8 cellular contexts compared by ENCODE assay signal in genomic region chr1:32892368-32893197, GRCh38. TPM values are rescaled to one million over a fixed set of nuclear protein-coding genes. Genes with fewer than 3 reads are reported as not detected.
DNase-seq lines count a peak whose midpoint lies in the region; ATAC-seq, FAIRE-seq and TF ChIP-seq lines count a peak whose summit lies in the region.

No MANE protein-coding gene starts in this region.

- H2BK5ac ChIP-seq in neuronal stem cell (ENCODE audit: low read length): peak overlapping the region; percentile 84

- H3K27ac Mint-ChIP-seq in activated T-cell treated with anti-CD3 and anti-CD28 coated beads, Interleukin-2, amount 50 U/mL, for 72 hours: no peak overlapping the region

- TF ChIP-seq POLR2A in gastroesophageal sphincter (IDR thresholded peaks at IDR 0.05): no peak

- H3K27ac ChIP-seq in MM.1S (ENCODE audit: low read length): no peak overlapping the region
- H3K27ac ChIP-seq in gastroesophageal sphincter: no peak overlapping the region
- peak overlapping the region; percentile 82 for H3K27ac ChIP-seq in neuronal stem cell (replicated peaks; ENCODE audit: low read length)

- H3K4me1 ChIP-seq in MM.1S (ENCODE audit: low read length) (no peaks in the 10 kb centered on the region), gastroesophageal sphincter (peaks cover 0 to 18% (median 7%) of the 10 kb centered on the region in 3 donors), neuronal stem cell (ENCODE audit: control insufficient read depth in 2 of 2, insufficient read depth in 1 of 2, low read depth in 1 of 2, low read length in 2 of 2) (peaks cover 11 to 12% of the 10 kb centered on the region in 2 donors)

- no peaks in the 10 kb centered on the region for H3K79me2 ChIP-seq in MM.1S (ENCODE audit: low read length)

- no peak overlapping the region for H4K91ac ChIP-seq in neuronal stem cell (ENCODE audit: low read depth, low read length, poor library complexity)

- peak; percentile 79 for DNase-seq in D721Med (ENCODE audit: insufficient read length, low spot score)
- no peak for DNase-seq in MM.1S
- DNase-seq in activated T-cell treated with anti-CD3 and anti-CD28 coated beads, Interleukin-2, amount 50 U/mL, for 72 hours: peak; percentile 66
- DNase-seq in neuronal stem cell (ENCODE audit: low spot score): no peak
- no peak for DNase-seq in GOT3 (lab: John Stamatoyannopoulos, UW)

- peak overlapping the region; percentile 87 for H2BK120ac ChIP-seq in neuronal stem cell (ENCODE audit: low read depth, low read length)

- no peak overlapping the region for H4K8ac ChIP-seq in neuronal stem cell (ENCODE audit: low read depth, low read length)

- peak overlapping the region; percentile 93 for H2AK5ac ChIP-seq in neuronal stem cell (ENCODE audit: low read depth, low read length)

- no peak overlapping the region for H3K4me3 ChIP-seq in MM.1S (ENCODE audit: low read length)
- H3K4me3 ChIP-seq in gastroesophageal sphincter: peak overlapping the region; percentile 6 to 52
- peak overlapping the region; percentile 53 to 81 for H3K4me3 ChIP-seq in neuronal stem cell (ENCODE audit: low read length in 2 of 2)

- no peak overlapping the region for H3K9ac ChIP-seq in MM.1S (ENCODE audit: low read length)
- peak overlapping the region; percentile 81 for H3K9ac ChIP-seq in neuronal stem cell (ENCODE audit: low read depth, low read length, poor library complexity)

- no peak overlapping the region for H3K14ac ChIP-seq in neuronal stem cell (ENCODE audit: low read length)

- H3K9me3 Mint-ChIP-seq in activated T-cell treated with anti-CD3 and anti-CD28 coated beads, Interleukin-2, amount 50 U/mL, for 72 hours: no peaks in the 10 kb centered on the region

- no peak for FAIRE-seq in D721Med (lab: Jason Lieb, UNC)

- H3K9me3 ChIP-seq in MM.1S (replicated peaks; ENCODE audit: insufficient read depth, low read length): no peaks in the 10 kb centered on the region
- H3K9me3 ChIP-seq in gastroesophageal sphincter: no peaks in the 10 kb centered on the region
- H3K9me3 ChIP-seq in neuronal stem cell (replicated peaks in 1 of 2; ENCODE audit: control insufficient read depth in 2 of 2, insufficient read depth in 1 of 2, low read depth in 1 of 2, low read length in 2 of 2): peaks cover 0 to 3% of the 10 kb centered on the region in 2 donors

- peak; percentile 0 for TF ChIP-seq CTCF in D721Med (IDR thresholded peaks at IDR 0.05; ENCODE audit: insufficient read depth, missing control alignments)
- TF ChIP-seq CTCF in MM.1S (IDR thresholded peaks at IDR 0.05; ENCODE audit: low read length): peak; percentile 33
- TF ChIP-seq CTCF in gastroesophageal sphincter (IDR thresholded peaks at IDR 0.05): peak in 2 of 4 experiments; percentile 43 to 55

- H3K4ac ChIP-seq in neuronal stem cell (ENCODE audit: low read length): no peak overlapping the region

- no peaks in the 10 kb centered on the region for H3K36me3 Mint-ChIP-seq in activated T-cell treated with anti-CD3 and anti-CD28 coated beads, Interleukin-2, amount 50 U/mL, for 72 hours (ENCODE audit: insufficient read depth in 2 of 2)

- no peaks in the 10 kb centered on the region for H4K20me1 ChIP-seq in MM.1S (ENCODE audit: insufficient read depth, low read length)

- peak overlapping the region; percentile 67 for H3K23ac ChIP-seq in neuronal stem cell (ENCODE audit: low read depth, low read length, poor library complexity)

- H3K79me1 ChIP-seq in neuronal stem cell (ENCODE audit: low read depth, low read length): peaks cover 8% of the 10 kb centered on the region

- H3K27me3 ChIP-seq in MM.1S (replicated peaks; ENCODE audit: insufficient read depth, low read length): peaks cover 57% of the 10 kb centered on the region
- H3K27me3 ChIP-seq in gastroesophageal sphincter: peaks cover 66% of the 10 kb centered on the region
- peaks cover 0 to 59% (median 7%) of the 10 kb centered on the region in 3 experiments for H3K27me3 ChIP-seq in neuronal stem cell (ENCODE audit: control insufficient read depth in 3 of 3, insufficient read depth in 3 of 3, low read depth in 1 of 3, low read length in 3 of 3)

- no peak for TF ChIP-seq EP300 in gastroesophageal sphincter (IDR thresholded peaks at IDR 0.05)

- no peak overlapping the region for H2BK12ac ChIP-seq in neuronal stem cell (ENCODE audit: low read length)

- no peaks in the 10 kb centered on the region for H3K9me2 ChIP-seq in MM.1S (replicated peaks; ENCODE audit: insufficient read depth, low read length)

- peak overlapping the region; percentile 71 to 82 for H3K4me3 Mint-ChIP-seq in activated T-cell treated with anti-CD3 and anti-CD28 coated beads, Interleukin-2, amount 50 U/mL, for 72 hours

- peak overlapping the region; percentile 97 for H3K18ac ChIP-seq in neuronal stem cell (ENCODE audit: low read length)

- peaks cover 10% of the 10 kb centered on the region for H3K4me1 Mint-ChIP-seq in activated T-cell treated with anti-CD3 and anti-CD28 coated beads, Interleukin-2, amount 50 U/mL, for 72 hours (ENCODE audit: low read depth)

- H2AFZ ChIP-seq in MM.1S (ENCODE audit: low read length): no peak overlapping the region
- peak overlapping the region; percentile 96 for H2AFZ ChIP-seq in neuronal stem cell (ENCODE audit: low read length)

- ATAC-seq in activated T-cell treated with anti-CD3 and anti-CD28 coated beads, Interleukin-2, amount 50 U/mL, for 72 hours (replicated peaks in 1 of 2): peak; percentile 77 to 80
- ATAC-seq in gastroesophageal sphincter: peak; percentile 25
- no peak for ATAC-seq in HG03025 (IDR thresholded peaks at IDR 0.05; ENCODE audit: low FRiP score, unreplicated experiment)
- no peak for ATAC-seq in HG02852 (IDR thresholded peaks at IDR 0.05; ENCODE audit: unreplicated experiment)

- H2BK15ac ChIP-seq in neuronal stem cell (ENCODE audit: low read length): peak overlapping the region; percentile 88

- WGBS in gastroesophageal sphincter (ENCODE audit: low coverage in 1 of 2), 2 donors: 38 to 61% methylated on average over 10 to 14 of the region's 49 CpGs
- no CpG with 5 or more reads among the region's 49 CpGs for WGBS in neuronal stem cell (ENCODE audit: extremely low coverage in 2 of 2, insufficient read length in 2 of 2, insufficient replicate concordance in 1 of 2), 2 donors

- no peaks in the 10 kb centered on the region for H3F3A ChIP-seq in MM.1S (ENCODE audit: insufficient read depth, low read length)

- H3K4me2 ChIP-seq in MM.1S (ENCODE audit: low read depth, low read length) (peak overlapping the region; percentile 60; the same call in 1 of the 2 replicates), neuronal stem cell (ENCODE audit: insufficient read depth, low read length, poor library complexity, severe bottlenecking) (peak overlapping the region; percentile 67)

- H3K36me3 ChIP-seq in MM.1S (replicated peaks; ENCODE audit: insufficient read depth, low read length) (no peaks in the 10 kb centered on the region), gastroesophageal sphincter (peaks cover 0 to 7% of the 10 kb centered on the region in 2 donors), neuronal stem cell (replicated peaks in 1 of 2; ENCODE audit: control insufficient read depth in 2 of 2, insufficient read depth in 2 of 2, low read length in 2 of 2) (no peaks in the 10 kb centered on the region)

- H3K27me3 Mint-ChIP-seq in activated T-cell treated with anti-CD3 and anti-CD28 coated beads, Interleukin-2, amount 50 U/mL, for 72 hours (ENCODE audit: low read depth): peaks cover 57% of the 10 kb centered on the region

RNA-seq across cellular contexts. Expression of gene HPCA, which starts 6.3 kb away (rescaled TPM):
- total RNA-seq in activated T-cell treated with anti-CD3 and anti-CD28 coated beads, Interleukin-2, amount 50 U/mL, for 72 hours: under 1 TPM in 1 of 2 donors, not detected in 1; 0.36 TPM
- under 1 TPM in 1 of 4 donors, not detected in 3; 0.58 TPM for total RNA-seq in gastroesophageal sphincter
- polyA plus RNA-seq in neuronal stem cell (2013, experiment 1 of 2): 6.1 TPM
- polyA plus RNA-seq in neuronal stem cell (2013, experiment 2 of 2): 6.8 TPM

RNA-seq across cellular contexts. Expression of gene TMEM54, which starts 8.6 kb away (rescaled TPM):
- 1 to 10 TPM; 1.4 to 2.0 TPM for total RNA-seq in activated T-cell treated with anti-CD3 and anti-CD28 coated beads, Interleukin-2, amount 50 U/mL, for 72 hours
- total RNA-seq in gastroesophageal sphincter: 100 to 1,000 TPM in 2 of 4 donors, 10 to 100 TPM in 2; 71.5 to 138 (median 101) TPM
- 17.2 TPM for polyA plus RNA-seq in neuronal stem cell (2013, experiment 1 of 2)
- polyA plus RNA-seq in neuronal stem cell (2013, experiment 2 of 2): 15.6 TPM

RNA-seq across cellular contexts. Expression of gene FNDC5, which starts 21.9 kb away (rescaled TPM):
- not detected for total RNA-seq in activated T-cell treated with anti-CD3 and anti-CD28 coated beads, Interleukin-2, amount 50 U/mL, for 72 hours
- 10 to 100 TPM in 2 of 4 donors, 1 to 10 TPM in 2; 7.3 to 11.3 (median 8.9) TPM for total RNA-seq in gastroesophageal sphincter
- polyA plus RNA-seq in neuronal stem cell (2013, experiment 1 of 2): 12.0 TPM
- polyA plus RNA-seq in neuronal stem cell (2013, experiment 2 of 2): 11.7 TPM

Comparison
In these comparisons a context has a peak if more than half of its experiments do, and no peak if none do; other contexts are left out.
1. DNase-seq: peak in D721Med (single experiment) and activated T-cell treated with anti-CD3 and anti-CD28 coated beads, Interleukin-2, amount 50 U/mL, for 72 hours (2 of 2); none in MM.1S (single experiment), neuronal stem cell (single experiment) and GOT3 (single experiment).
2. ATAC-seq: peak in activated T-cell treated with anti-CD3 and anti-CD28 coated beads, Interleukin-2, amount 50 U/mL, for 72 hours (2 of 2) and gastroesophageal sphincter (single experiment); none in HG03025 (single experiment) and HG02852 (single experiment).
3. RNA of gene TMEM54, which starts 8.6 kb away (total RNA-seq): 71.5 to 138 TPM in gastroesophageal sphincter; 1.4 to 2.0 TPM in activated T-cell treated with anti-CD3 and anti-CD28 coated beads, Interleukin-2, amount 50 U/mL, for 72 hours; every median in the first group is over 10 times any median in the second.
4. RNA of gene FNDC5, which starts 21.9 kb away (total RNA-seq): 7.3 to 11.3 TPM in gastroesophageal sphincter; not detected in activated T-cell treated with anti-CD3 and anti-CD28 coated beads, Interleukin-2, amount 50 U/mL, for 72 hours; every median in the first group is over 4 times any median in the second.